27 cellular contexts compared by ENCODE assay signal in genomic region chr2:96898135-96898505, GRCh38.
"Had no signal": no experiment of that assay in that cellular context is flagged by ENCODE, and none has a peak within 500 bp of the region (broad histone marks: within the 10 kb centered on the region; RNA-seq: fewer than 3 reads in every experiment).

No MANE protein-coding gene starts in this region.

- H3K9me3 ChIP-seq: breast epithelium, esophagus muscularis mucosa, neutrophil, pancreas, psoas muscle, right atrium auricular region, tibial nerve had no signal

- DNase-seq: activated B cell treated with CpG ODN at 0.5 μM for 24 hours; activated CD4-positive, alpha-beta T cell treated with anti-CD3 and anti-CD28 coated beads for 36 hours; activated CD4-positive, alpha-beta T cell treated with anti-CD3 and anti-CD28 coated beads, Interleukin-2, amount 50 U/mL, for 4 hours; activated CD8-positive, alpha-beta memory T cell treated with anti-CD3 and anti-CD28 coated beads for 24 hours; activated CD8-positive, alpha-beta memory T cell treated with anti-CD3 and anti-CD28 coated beads, Interleukin-2, amount 50 U/mL, for 4 hours; activated T-cell treated with anti-CD3 and anti-CD28 coated beads, Interleukin-2, amount 50 U/mL, for 24 hours; effector memory CD8-positive, alpha-beta T cell; glutamatergic neuron; hippocampal formation; kidney glomerular epithelial cell; mesendoderm; naive thymus-derived CD4-positive, alpha-beta T cell; pancreas; psoas muscle; stimulated activated CD4-positive, alpha-beta T cell treated with anti-CD3 and anti-CD28 coated beads, Interleukin-12 subunit alpha, Interleukin-12 subunit beta, amount 100 ng/mL, for 4 hours; stimulated activated CD4-positive, alpha-beta T cell treated with anti-CD3 and anti-CD28 coated beads, Interleukin-4, amount 100 ng/mL, for 4 hours; substantia nigra had no signal

- H3K4me1 Mint-ChIP-seq: activated B cell treated with CpG ODN at 0.5 μM for 24 hours had no signal

- H3K4me1 ChIP-seq: pancreas had no signal

- H3K27me3 Mint-ChIP-seq: activated B cell treated with CpG ODN at 0.5 μM for 24 hours; activated CD4-positive, alpha-beta T cell treated with anti-CD3 and anti-CD28 coated beads for 36 hours; activated T-cell treated with anti-CD3 and anti-CD28 coated beads, Interleukin-2, amount 50 U/mL, for 24 hours; activated T-helper 17 cell treated with anti-CD3 and anti-CD28 coated beads, Interleukin-2, amount 50 U/mL, for 72 hours; central memory CD8-positive, alpha-beta T cell; effector memory CD8-positive, alpha-beta T cell; naive thymus-derived CD4-positive, alpha-beta T cell; stimulated activated naive CD8-positive, alpha-beta T cell treated with anti-CD3 and anti-CD28 coated beads, Interleukin-15, Interleukin-2, amounts not matched to agents 100 ng/mL and 50 ng/mL, for 24 hours had no signal

- H3K4me3 ChIP-seq: breast epithelium, esophagus muscularis mucosa, pancreas, psoas muscle, right atrium auricular region, tibial nerve had no signal

- H3K36me3 Mint-ChIP-seq: activated naive CD4-positive, alpha-beta T cell treated with anti-CD3 and anti-CD28 coated beads, Interleukin-2, amount 50 U/mL, for 72 hours; naive thymus-derived CD4-positive, alpha-beta T cell had no signal

- H3K27ac Mint-ChIP-seq: activated B cell treated with CpG ODN at 0.5 μM for 24 hours; activated CD4-positive, alpha-beta T cell treated with anti-CD3 and anti-CD28 coated beads for 36 hours; activated T-cell treated with anti-CD3 and anti-CD28 coated beads, Interleukin-2, amount 50 U/mL, for 24 hours; stimulated activated naive CD8-positive, alpha-beta T cell treated with anti-CD3 and anti-CD28 coated beads, Interleukin-15, Interleukin-2, amounts not matched to agents 100 ng/mL and 50 ng/mL, for 24 hours; T-helper 1 cell treated with Interleukin-12 subunit alpha and Interleukin-12 subunit beta and Interleukin-4 antibody, amounts not matched to agents 30 μg/mL and 1 μg/mL, for 36 hours had no signal

- ATAC-seq: activated CD4-positive, alpha-beta T cell treated with anti-CD3 and anti-CD28 coated beads for 36 hours; activated T-helper 17 cell treated with anti-CD3 and anti-CD28 coated beads, Interleukin-2, amount 50 U/mL, for 72 hours; effector memory CD8-positive, alpha-beta T cell; naive thymus-derived CD4-positive, alpha-beta T cell; pancreas; psoas muscle had no signal

- H3K27me3 ChIP-seq: breast epithelium, esophagus muscularis mucosa, pancreas, right atrium auricular region, tibial nerve had no signal

- H3K27ac ChIP-seq: breast epithelium, esophagus muscularis mucosa, neutrophil, pancreas, psoas muscle, right atrium auricular region, tibial nerve had no signal

- H3K36me3 ChIP-seq: breast epithelium, esophagus muscularis mucosa, neutrophil, pancreas, right atrium auricular region, tibial nerve had no signal

- H3K4me3 Mint-ChIP-seq: activated B cell treated with CpG ODN at 0.5 μM for 24 hours; activated CD4-positive, alpha-beta T cell treated with anti-CD3 and anti-CD28 coated beads for 36 hours; activated T-cell treated with anti-CD3 and anti-CD28 coated beads, Interleukin-2, amount 50 U/mL, for 24 hours; activated T-helper 17 cell treated with anti-CD3 and anti-CD28 coated beads, Interleukin-2, amount 50 U/mL, for 72 hours; central memory CD8-positive, alpha-beta T cell; effector memory CD8-positive, alpha-beta T cell; stimulated activated naive CD8-positive, alpha-beta T cell treated with anti-CD3 and anti-CD28 coated beads, Interleukin-15, Interleukin-2, amounts not matched to agents 100 ng/mL and 50 ng/mL, for 24 hours; T-helper 1 cell treated with Interleukin-12 subunit alpha and Interleukin-12 subunit beta and Interleukin-4 antibody, amounts not matched to agents 30 μg/mL and 1 μg/mL, for 36 hours had no signal
